Comparison of ENCODE assay signal across 16 cellular contexts in the genomic region with DNA sequence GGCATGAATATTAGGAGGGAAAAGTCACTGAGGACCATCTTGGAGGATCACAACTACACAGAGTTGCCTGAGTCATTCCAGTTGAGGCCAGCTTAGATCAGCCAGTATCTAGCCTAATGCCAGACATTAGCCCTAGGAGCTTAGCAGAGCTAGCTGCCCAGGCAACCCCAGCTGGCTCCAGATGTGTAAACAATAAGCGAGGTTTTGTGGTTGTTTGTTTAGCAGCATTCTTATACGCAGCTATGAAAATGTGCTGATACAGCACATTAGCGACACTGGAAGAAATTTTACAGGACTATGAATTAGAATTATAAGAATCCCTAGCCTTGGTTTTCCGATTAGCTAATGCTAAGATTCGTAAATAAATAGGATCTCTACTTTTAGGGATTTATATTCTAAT. TPM values are rescaled to one million over a fixed set of nuclear protein-coding genes. Genes with fewer than 3 reads are reported as not detected.
DNase-seq lines count a peak whose midpoint lies in the region; ATAC-seq and TF ChIP-seq lines count a peak whose summit lies in the region.
"Had no signal": no experiment of that assay in that cellular context is flagged by ENCODE, and none has a peak within 500 bp of the region (broad histone marks: within the 10 kb centered on the region; RNA-seq: fewer than 3 reads in every experiment).

No MANE protein-coding gene starts in this region.

- DNase-seq in DMS79 treated with DMSO at 0.1 percent for 48 hours (lab: John Stamatoyannopoulos, UW) (peak; percentile 6), DMS79 (lab: John Stamatoyannopoulos, UW) (no peak), LNCaP clone FGC (ENCODE audit: low read depth) (peak; percentile 67), SW480 (ENCODE audit: low spot score) (peak; percentile 67), mesenchymal stem cell (peak; percentile 4), dermis blood vessel endothelial cell (no peak)
- DNase-seq: DMS 273 treated with DMSO at 0.1 percent for 48 hours; Kasumi-1; NCI-H187; NK-92 treated with Interleukin-12 subunit alpha and Interleukin-12 subunit beta, amount 100 ng/mL, for 24 hours had no signal

- 53% methylated on average over 3 of the region's 5 CpGs for WGBS in mesenchymal stem cell

- no peak overlapping the region for H3K18ac ChIP-seq in mesenchymal stem cell (ENCODE audit: low read depth in 1 of 2, low read length in 2 of 2)

- no peak overlapping the region for H3K23ac ChIP-seq in mesenchymal stem cell (ENCODE audit: low read length in 2 of 2)

- H3K4me3 ChIP-seq in LNCaP clone FGC (ENCODE audit: low read depth, low read length) (no peak overlapping the region), mesenchymal stem cell (ENCODE audit: insufficient read depth in 1 of 2, low read depth in 1 of 2, low read length in 2 of 2) (no peak overlapping the region)
- H3K4me3 ChIP-seq: BLaER1, HAP-1, SJCRH30 had no signal

- no peak overlapping the region for H2BK12ac ChIP-seq in mesenchymal stem cell (ENCODE audit: low read length in 2 of 2)

- no peak overlapping the region for H3K27ac ChIP-seq in mesenchymal stem cell (ENCODE audit: low read length, poor library complexity, severe bottlenecking)
- H3K27ac ChIP-seq: 22Rv1, BLaER1, SJCRH30 had no signal

- no peaks in the 10 kb centered on the region for H3K4me1 Mint-ChIP-seq in stimulated activated memory B cell treated with anti-CD40 and anti-IgM and Interleukin-4, amounts not matched to agents 10 μg/mL and 1 μg/mL and 100 μg/mL, for 72 hours

- H3K4me2 ChIP-seq in mesenchymal stem cell (ENCODE audit: low read length, poor library complexity, severe bottlenecking) = no peak overlapping the region
- H3K4me2 ChIP-seq: BLaER1 had no signal

- peaks cover 2% of the 10 kb centered on the region in 2 experiments for H3K27me3 ChIP-seq in mesenchymal stem cell (ENCODE audit: control insufficient read depth in 1 of 2, insufficient read depth in 1 of 2, low read length in 2 of 2)
- H3K27me3 ChIP-seq: BLaER1, SJCRH30 had no signal

- H2BK15ac ChIP-seq in mesenchymal stem cell (ENCODE audit: low read depth, poor library complexity, severe bottlenecking) = no peak overlapping the region

- H4K8ac ChIP-seq in mesenchymal stem cell (ENCODE audit: low read length) = no peak overlapping the region

- ATAC-seq in stimulated activated memory B cell treated with anti-CD40 and anti-IgM and Interleukin-4, amounts not matched to agents 10 μg/mL and 1 μg/mL and 100 μg/mL, for 72 hours = no peak
- no peak for ATAC-seq in GM18858 (IDR thresholded peaks at IDR 0.05; ENCODE audit: unreplicated experiment)

- no peak overlapping the region for H3K4me3 Mint-ChIP-seq in stimulated activated memory B cell treated with anti-CD40 and anti-IgM and Interleukin-4, amounts not matched to agents 10 μg/mL and 1 μg/mL and 100 μg/mL, for 72 hours

- H2AK5ac ChIP-seq in mesenchymal stem cell (ENCODE audit: low read length, severe bottlenecking) = no peak overlapping the region

- no peak overlapping the region for H2BK120ac ChIP-seq in mesenchymal stem cell (ENCODE audit: low read depth, low read length)

- H3K27ac Mint-ChIP-seq in stimulated activated memory B cell treated with anti-CD40 and anti-IgM and Interleukin-4, amounts not matched to agents 10 μg/mL and 1 μg/mL and 100 μg/mL, for 72 hours = no peak overlapping the region

- peaks cover 6% of the 10 kb centered on the region for H3K9me3 Mint-ChIP-seq in stimulated activated memory B cell treated with anti-CD40 and anti-IgM and Interleukin-4, amounts not matched to agents 10 μg/mL and 1 μg/mL and 100 μg/mL, for 72 hours

- TF ChIP-seq CTCF in LNCaP clone FGC (IDR thresholded peaks at IDR 0.05; ENCODE audit: control insufficient read depth, extremely low read depth, insufficient read depth) = no peak

- H3K14ac ChIP-seq in mesenchymal stem cell (ENCODE audit: low read length in 2 of 2) = no peak overlapping the region

- H3K27me3 Mint-ChIP-seq in stimulated activated memory B cell treated with anti-CD40 and anti-IgM and Interleukin-4, amounts not matched to agents 10 μg/mL and 1 μg/mL and 100 μg/mL, for 72 hours = no peaks in the 10 kb centered on the region

- H3K4ac ChIP-seq in mesenchymal stem cell (ENCODE audit: low read depth in 1 of 2, low read length in 2 of 2) = no peak overlapping the region

- H3K9me3 ChIP-seq in mesenchymal stem cell (ENCODE audit: control insufficient read depth, low read length) = peaks cover 9% of the 10 kb centered on the region
- H3K9me3 ChIP-seq: BLaER1, HAP-1, SJCRH30 had no signal

- no peak overlapping the region for H2AFZ ChIP-seq in mesenchymal stem cell (ENCODE audit: low read depth, low read length)

- H3K4me1 ChIP-seq in mesenchymal stem cell (ENCODE audit: control insufficient read depth, insufficient read depth, low read depth, low read length) = no peaks in the 10 kb centered on the region
- H3K4me1 ChIP-seq: BLaER1, SJCRH30 had no signal

- no peaks in the 10 kb centered on the region for H3K79me1 ChIP-seq in mesenchymal stem cell (replicated peaks; ENCODE audit: low read length, poor library complexity, severe bottlenecking)

- no peak overlapping the region for H4K91ac ChIP-seq in mesenchymal stem cell (ENCODE audit: low read length)

- H3K9ac ChIP-seq in mesenchymal stem cell (ENCODE audit: low read length) = no peak overlapping the region
- H3K9ac ChIP-seq: BLaER1 had no signal

- no peaks in the 10 kb centered on the region for H3K36me3 Mint-ChIP-seq in stimulated activated memory B cell treated with anti-CD40 and anti-IgM and Interleukin-4, amounts not matched to agents 10 μg/mL and 1 μg/mL and 100 μg/mL, for 72 hours

- no peak overlapping the region for H2BK5ac ChIP-seq in mesenchymal stem cell (ENCODE audit: low read depth, low read length, poor library complexity, severe bottlenecking)

- no peaks in the 10 kb centered on the region for H3K36me3 ChIP-seq in mesenchymal stem cell (ENCODE audit: control insufficient read depth in 1 of 2, insufficient read depth in 2 of 2, low read depth in 1 of 2, low read length in 2 of 2)
- H3K36me3 ChIP-seq: BLaER1, HAP-1, SJCRH30 had no signal

RNA-seq across cellular contexts. Expression of gene BTBD3, which starts 59.3 kb away (rescaled TPM):
- polyA plus RNA-seq in mesenchymal stem cell (2013, experiment 1 of 2) = 12.2 TPM
- polyA plus RNA-seq in mesenchymal stem cell (2013, experiment 2 of 2) = 11.2 TPM
- 65.3 and 84.9 TPM in 2 replicates for total RNA-seq in dermis blood vessel endothelial cell

Comparison
In these comparisons a context has a peak if more than half of its experiments do, and no peak if none do; other contexts are left out.
1. DNase-seq: peak in DMS79 treated with DMSO at 0.1 percent for 48 hours (single experiment), LNCaP clone FGC (single experiment), SW480 (single experiment) and mesenchymal stem cell (single experiment); none in DMS79 (single experiment) and dermis blood vessel endothelial cell (single experiment).